In genomic region chr1:6185635-6186382, GRCh38 we compare ENCODE assay signal across 10 cellular contexts. TPM values are rescaled to one million over a fixed set of nuclear protein-coding genes. Genes with fewer than 3 reads are reported as not detected.
DNase-seq lines count a peak whose midpoint lies in the region; ATAC-seq and TF ChIP-seq lines count a peak whose summit lies in the region.
"Had no signal": no experiment of that assay in that cellular context is flagged by ENCODE, and none has a peak within 500 bp of the region (broad histone marks: within the 10 kb centered on the region; RNA-seq: fewer than 3 reads in every experiment).

No MANE protein-coding gene starts in this region.

- H3F3A ChIP-seq in OCI-LY1 (ENCODE audit: insufficient read depth, low read length), result no peaks in the 10 kb centered on the region

- peaks cover 51% of the 10 kb centered on the region for H3K36me3 ChIP-seq in left ventricle myocardium inferior
- H3K36me3 ChIP-seq in OCI-LY1 (ENCODE audit: insufficient read depth, low read length), result peaks cover 65% of the 10 kb centered on the region
- H3K36me3 ChIP-seq in thoracic aorta, result peaks cover 22% of the 10 kb centered on the region
- H3K36me3 ChIP-seq in sigmoid colon, result peaks cover 0 to 53% (median 25%) of the 10 kb centered on the region in 4 donors

- no peak overlapping the region for H3K4me3 ChIP-seq in left ventricle myocardium inferior
- H3K4me3 ChIP-seq in OCI-LY1 (ENCODE audit: low read depth, low read length, poor library complexity, severe bottlenecking), result no peak overlapping the region
- H3K4me3 ChIP-seq in epithelial cell of proximal tubule (ENCODE audit: low read depth, low read length), result no peak overlapping the region
- H3K4me3 ChIP-seq in thoracic aorta, result no peak overlapping the region
- H3K4me3 ChIP-seq in sigmoid colon, result no peak overlapping the region
- H3K4me3 ChIP-seq: skin epidermis had no signal

- H3K9ac ChIP-seq in OCI-LY1 (ENCODE audit: low read length), result no peak overlapping the region

- no peak for TF ChIP-seq EP300 in sigmoid colon (IDR thresholded peaks at IDR 0.05)

- DNase-seq in left ventricle myocardium inferior (no peak), Right ventricle myocardium superior (no peak), epithelial cell of proximal tubule (ENCODE audit: low read depth) (no peak), thoracic aorta (ENCODE audit: low spot score) (no peak), sigmoid colon (no peak), COLO829 (ENCODE audit: low spot score) (no peak)

- no peaks in the 10 kb centered on the region for H3K9me2 ChIP-seq in OCI-LY1 (ENCODE audit: low read depth, low read length)

- H3K79me2 ChIP-seq in OCI-LY1 (ENCODE audit: insufficient read depth, low read length), result no peaks in the 10 kb centered on the region

- H3K4me2 ChIP-seq in OCI-LY1 (ENCODE audit: low read length), result no peak overlapping the region

- 63 to 70% methylated on average over 10 of the region's 10 CpGs for WGBS in sigmoid colon, 2 donors

- intact Hi-C loops in left ventricle myocardium inferior (cut with micrococcal nuclease), result loop anchor here (10.0 kb wide), 1 partner anchor 131 kb away; no protein-coding TSS in a partner anchor
- intact Hi-C loops in Right ventricle myocardium superior (cut with DNase I), result no loop called here
- intact Hi-C loops in sigmoid colon (cut with DNase I), result no loop called here

- no peaks in the 10 kb centered on the region for H4K20me1 ChIP-seq in OCI-LY1 (ENCODE audit: insufficient read depth, low read length)

- no peak for ATAC-seq in Right ventricle myocardium superior (ENCODE audit: poor library complexity)
- no peak for ATAC-seq in thoracic aorta (ENCODE audit: insufficient number of reproducible peaks, low FRiP score, low read depth)
- ATAC-seq in GM18868 (IDR thresholded peaks at IDR 0.05; ENCODE audit: unreplicated experiment), result no peak

- no peak for TF ChIP-seq POLR2A in sigmoid colon (IDR thresholded peaks at IDR 0.05)

- peak; percentile 55 for TF ChIP-seq CTCF in left ventricle myocardium inferior (IDR thresholded peaks at IDR 0.05; ENCODE audit: borderline replicate concordance)
- TF ChIP-seq CTCF in OCI-LY1 (IDR thresholded peaks at IDR 0.05; ENCODE audit: low read length), result peak; percentile 66
- peak; percentile 65 for TF ChIP-seq CTCF in epithelial cell of proximal tubule (conservative IDR thresholded peaks at IDR 0.05; ENCODE audit: low read depth, low read length)
- peak; percentile 14 for TF ChIP-seq CTCF in thoracic aorta (IDR thresholded peaks at IDR 0.05)
- TF ChIP-seq CTCF in sigmoid colon (IDR thresholded peaks at IDR 0.05), result peak in 1 of 4 experiments; percentile 22

- peaks cover 7% of the 10 kb centered on the region for H3K4me1 ChIP-seq in left ventricle myocardium inferior
- H3K4me1 ChIP-seq in OCI-LY1 (ENCODE audit: insufficient read depth, low read length, severe bottlenecking), result no peaks in the 10 kb centered on the region
- H3K4me1 ChIP-seq in thoracic aorta (ENCODE audit: control insufficient read depth in 1 of 2, low read depth in 2 of 2), result peaks cover 5 to 9% of the 10 kb centered on the region in 2 donors
- H3K4me1 ChIP-seq in sigmoid colon, result peaks cover 0 to 15% (median 10%) of the 10 kb centered on the region in 4 donors

- H3K27ac ChIP-seq in left ventricle myocardium inferior (replicated peaks), result no peak overlapping the region
- no peak overlapping the region for H3K27ac ChIP-seq in OCI-LY1 (ENCODE audit: low read depth, low read length, poor library complexity, severe bottlenecking)
- H3K27ac ChIP-seq in thoracic aorta, result no peak overlapping the region
- peak overlapping the region in 1 of 4 donors; percentile 46 for H3K27ac ChIP-seq in sigmoid colon
- H3K27ac ChIP-seq: skin epidermis had no signal

- H3K9me3 ChIP-seq in left ventricle myocardium inferior (replicated peaks) (no peaks in the 10 kb centered on the region), OCI-LY1 (ENCODE audit: low read length) (no peaks in the 10 kb centered on the region), thoracic aorta (no peaks in the 10 kb centered on the region), sigmoid colon (no peaks in the 10 kb centered on the region)

- H2AFZ ChIP-seq in OCI-LY1 (ENCODE audit: low read length), result no peak overlapping the region

- peaks cover 6% of the 10 kb centered on the region for H3K27me3 ChIP-seq in left ventricle myocardium inferior (ENCODE audit: low read depth)
- no peaks in the 10 kb centered on the region; the same call in 1 of the 2 replicates for H3K27me3 ChIP-seq in OCI-LY1 (ENCODE audit: insufficient read depth, low read length)
- H3K27me3 ChIP-seq in thoracic aorta (replicated peaks; ENCODE audit: insufficient read depth), result no peaks in the 10 kb centered on the region
- H3K27me3 ChIP-seq in sigmoid colon, result peaks cover 0 to 5% (median 2%) of the 10 kb centered on the region in 3 donors

RNA-seq across cellular contexts. Expression of gene CHD5, which starts 5.7 kb away (rescaled TPM):
- 0.19 TPM for total RNA-seq in left ventricle myocardium inferior
- total RNA-seq in Right ventricle myocardium superior, result not detected
- total RNA-seq in epithelial cell of proximal tubule, result under 0.01 TPM in 1 of 2 replicates, not detected in the other
- total RNA-seq in thoracic aorta, result 1 to 10 TPM; 1.1 to 3.2 TPM
- 1 to 10 TPM in 3 of 4 donors, under 1 TPM in 1; 0.49 to 2.8 (median 1.5) TPM for total RNA-seq in sigmoid colon
- under 1 TPM in 1 of 3 donors, not detected in 2; 0.80 TPM for polyA plus RNA-seq in sigmoid colon

RNA-seq across cellular contexts. Expression of gene RPL22, which starts 13.6 kb away (rescaled TPM):
- total RNA-seq in left ventricle myocardium inferior, result 250 TPM
- 234 TPM for total RNA-seq in Right ventricle myocardium superior
- 202 and 341 TPM in 2 replicates for total RNA-seq in epithelial cell of proximal tubule
- 100 to 1,000 TPM in 1 of 2 donors, 10 to 100 TPM in 1; 80.4 to 130 TPM for total RNA-seq in thoracic aorta
- total RNA-seq in sigmoid colon, result 100 to 1,000 TPM; 166 to 267 (median 219) TPM
- 100 to 1,000 TPM; 299 to 443 (median 410) TPM for polyA plus RNA-seq in sigmoid colon

RNA-seq across cellular contexts. Expression of gene RNF207, which starts 20.1 kb away (rescaled TPM):
- total RNA-seq in left ventricle myocardium inferior (83.3 TPM), Right ventricle myocardium superior (70.1 TPM), epithelial cell of proximal tubule (16.9 and 32.1 TPM in 2 replicates), thoracic aorta (10 to 100 TPM; 30.5 to 50.1 TPM), sigmoid colon (10 to 100 TPM in 3 of 4 donors, 1 to 10 TPM in 1; 7.8 to 19.1 (median 16.1) TPM)
- polyA plus RNA-seq in sigmoid colon, result 10 to 100 TPM in 1 of 3 donors, 1 to 10 TPM in 2; 5.3 to 24.3 (median 7.2) TPM

RNA-seq across cellular contexts. Expression of gene ICMT, which starts 50.0 kb away (rescaled TPM):
- 70.3 TPM for total RNA-seq in left ventricle myocardium inferior
- 48.8 TPM for total RNA-seq in Right ventricle myocardium superior
- total RNA-seq in epithelial cell of proximal tubule, result 75.0 and 119 TPM in 2 replicates
- 10 to 100 TPM; 65.3 to 90.0 TPM for total RNA-seq in thoracic aorta
- total RNA-seq in sigmoid colon, result 10 to 100 TPM; 39.2 to 64.9 (median 55.6) TPM
- polyA plus RNA-seq in sigmoid colon, result 10 to 100 TPM; 19.2 to 34.1 (median 20.3) TPM

RNA-seq across cellular contexts. Expression of gene HES3, which starts 58.2 kb away (rescaled TPM):
- total RNA-seq in left ventricle myocardium inferior (not detected), Right ventricle myocardium superior (not detected), epithelial cell of proximal tubule (not detected in 2 replicates), thoracic aorta (not detected), sigmoid colon (not detected)
- not detected for polyA plus RNA-seq in sigmoid colon
- total RNA-seq: activated naive CD4-positive, alpha-beta T cell treated with anti-CD3 and anti-CD28 coated beads, Interleukin-2, amount 50 U/mL, for 72 hours had no signal
